Comparison of ENCODE assay signal across 20 cellular contexts in the genomic region with DNA sequence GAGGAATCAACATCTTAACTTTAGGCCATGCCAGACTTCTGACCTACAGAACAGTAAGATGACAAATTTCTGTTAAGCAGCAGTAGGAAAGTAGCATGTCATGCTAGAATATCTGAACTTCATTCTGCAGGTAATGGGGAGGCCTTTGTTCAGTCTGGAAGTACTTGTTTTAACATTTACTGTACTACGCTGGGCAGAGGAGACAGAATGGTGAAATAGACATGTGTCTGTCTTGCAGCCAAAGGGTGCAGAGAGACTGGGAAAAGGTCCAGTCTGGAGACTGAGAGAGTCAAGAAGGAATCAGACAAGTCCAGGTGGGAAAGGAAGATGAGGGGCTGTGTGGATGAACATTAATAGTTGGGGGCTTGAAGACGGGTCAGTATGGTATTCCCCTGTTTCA. TPM values are rescaled to one million over a fixed set of nuclear protein-coding genes. Genes with fewer than 3 reads are reported as not detected.
A peak's percentile ranks its signal among the peaks of the same experiment; 100 is the strongest.
DNase-seq lines count a peak whose midpoint lies in the region; ATAC-seq and TF ChIP-seq lines count a peak whose summit lies in the region.
"Had no signal": no experiment of that assay in that cellular context is flagged by ENCODE, and none has a peak within 500 bp of the region (broad histone marks: within the 10 kb centered on the region; RNA-seq: fewer than 3 reads in every experiment).

No MANE protein-coding gene starts in this region.

- POLR2A ChIA-PET in naive thymus-derived CD8-positive, alpha-beta T cell (lab: Charles Lee) = no interaction called here

- H3K4me1 Mint-ChIP-seq in T-helper 17 cell = peaks cover 26% of the 10 kb centered on the region
- H3K4me1 Mint-ChIP-seq in naive thymus-derived CD8-positive, alpha-beta T cell = peaks cover 18 to 43% (median 27%) of the 10 kb centered on the region in 4 donors

- peak overlapping the region; percentile 81 for H3K27ac Mint-ChIP-seq in T-helper 17 cell
- H3K27ac Mint-ChIP-seq in naive thymus-derived CD8-positive, alpha-beta T cell = peak overlapping the region in 8 of 10 donors; percentile 9 to 70 (median 34)
- H3K27ac Mint-ChIP-seq: dendritic cell treated with granulocyte-macrophage colony-stimulating factor and Interleukin-4, amounts not matched to agents 40 ng/mL and 50 ng/mL, for 4 days had no signal

- H3K9me3 ChIP-seq in T-helper 17 cell (ENCODE audit: control insufficient read depth, low read length, poor library complexity, severe bottlenecking) = no peaks in the 10 kb centered on the region
- H3K9me3 ChIP-seq: ascending aorta, left ventricle myocardium inferior, uterus had no signal

- peak overlapping the region; percentile 55 for H3K4me3 Mint-ChIP-seq in T-helper 17 cell
- H3K4me3 Mint-ChIP-seq in naive thymus-derived CD8-positive, alpha-beta T cell = no peak overlapping the region
- H3K4me3 Mint-ChIP-seq: dendritic cell treated with granulocyte-macrophage colony-stimulating factor and Interleukin-4, amounts not matched to agents 40 ng/mL and 50 ng/mL, for 4 days; IgD-negative memory B cell; nephron had no signal

- ATAC-seq in GM18498 (IDR thresholded peaks at IDR 0.05; ENCODE audit: unreplicated experiment) (peak; percentile 3), GM19452 (IDR thresholded peaks at IDR 0.05; ENCODE audit: unreplicated experiment) (peak; percentile 10), T-helper 17 cell (no peak), omental fat pad (ENCODE audit: low FRiP score) (no peak), HG02588 (IDR thresholded peaks at IDR 0.05; ENCODE audit: unreplicated experiment) (no peak)
- no peak for ATAC-seq in naive thymus-derived CD8-positive, alpha-beta T cell
- ATAC-seq: sciatic nerve had no signal

- peaks cover 3% of the 10 kb centered on the region for H3K36me3 Mint-ChIP-seq in T-helper 17 cell (ENCODE audit: low read depth)
- peaks cover 0 to 46% (median 10%) of the 10 kb centered on the region in 3 donors for H3K36me3 Mint-ChIP-seq in naive thymus-derived CD8-positive, alpha-beta T cell

- H3K27me3 Mint-ChIP-seq in T-helper 17 cell = no peaks in the 10 kb centered on the region
- no peaks in the 10 kb centered on the region for H3K27me3 Mint-ChIP-seq in naive thymus-derived CD8-positive, alpha-beta T cell
- H3K27me3 Mint-ChIP-seq: dendritic cell treated with granulocyte-macrophage colony-stimulating factor and Interleukin-4, amounts not matched to agents 40 ng/mL and 50 ng/mL, for 4 days; IgD-negative memory B cell had no signal

- peaks cover 0 to 4% (median 0%) of the 10 kb centered on the region in 9 donors for H3K9me3 Mint-ChIP-seq in naive thymus-derived CD8-positive, alpha-beta T cell
- H3K9me3 Mint-ChIP-seq: IgD-negative memory B cell had no signal

- DNase-seq in T-helper 17 cell (no peak), omental fat pad (ENCODE audit: low spot score) (no peak), ureter (ENCODE audit: low spot score) (no peak)
- no peak for DNase-seq in naive thymus-derived CD8-positive, alpha-beta T cell
- DNase-seq: hypothalamus; left ventricle myocardium inferior; NCI-H1092; NCI-H2171 treated with DMSO at 0.1 percent for 48 hours; SIG-M5; stimulated activated CD4-positive, alpha-beta T cell treated with anti-CD3 and anti-CD28 coated beads, Interleukin-4, amount 100 ng/mL, for 4 hours; stimulated activated naive CD4-positive, alpha-beta T cell; uterus had no signal

- TF ChIP-seq CTCF in omental fat pad (IDR thresholded peaks at IDR 0.05) = no peak

RNA-seq across cellular contexts. Expression of a gene that starts 17.5 kb away (rescaled TPM):
- total RNA-seq in T-helper 17 cell (10 to 100 TPM; 23.5 to 29.2 TPM), omental fat pad (10 to 100 TPM in 3 of 4 donors, 1 to 10 TPM in 1; 9.3 to 27.1 (median 16.6) TPM), ureter (16.6 TPM)
- 10 to 100 TPM; 32.0 to 32.4 TPM for total RNA-seq in naive thymus-derived CD8-positive, alpha-beta T cell
- 10 to 100 TPM; 12.3 to 18.8 (median 15.0) TPM for polyA plus RNA-seq in naive thymus-derived CD8-positive, alpha-beta T cell

RNA-seq across cellular contexts. Expression of a gene that starts 43.1 kb away (rescaled TPM):
- 1 to 10 TPM; 7.0 to 8.5 TPM for total RNA-seq in T-helper 17 cell
- 10 to 100 TPM; 16.0 to 18.3 TPM for total RNA-seq in naive thymus-derived CD8-positive, alpha-beta T cell
- polyA plus RNA-seq in naive thymus-derived CD8-positive, alpha-beta T cell = 10 to 100 TPM in 2 of 3 donors, 1 to 10 TPM in 1; 7.7 to 13.9 (median 10.7) TPM
- 10 to 100 TPM; 14.9 to 26.7 (median 21.1) TPM for total RNA-seq in omental fat pad
- total RNA-seq in ureter = 23.0 TPM

Comparison
In these comparisons a context has a peak if more than half of its experiments do, and no peak if none do; other contexts are left out.
1. ATAC-seq: peak in GM18498 (single experiment) and GM19452 (single experiment); none in T-helper 17 cell (single experiment), naive thymus-derived CD8-positive, alpha-beta T cell (0 of 2), omental fat pad (single experiment) and HG02588 (single experiment).